15 cellular contexts compared by ENCODE assay signal in the genomic region with DNA sequence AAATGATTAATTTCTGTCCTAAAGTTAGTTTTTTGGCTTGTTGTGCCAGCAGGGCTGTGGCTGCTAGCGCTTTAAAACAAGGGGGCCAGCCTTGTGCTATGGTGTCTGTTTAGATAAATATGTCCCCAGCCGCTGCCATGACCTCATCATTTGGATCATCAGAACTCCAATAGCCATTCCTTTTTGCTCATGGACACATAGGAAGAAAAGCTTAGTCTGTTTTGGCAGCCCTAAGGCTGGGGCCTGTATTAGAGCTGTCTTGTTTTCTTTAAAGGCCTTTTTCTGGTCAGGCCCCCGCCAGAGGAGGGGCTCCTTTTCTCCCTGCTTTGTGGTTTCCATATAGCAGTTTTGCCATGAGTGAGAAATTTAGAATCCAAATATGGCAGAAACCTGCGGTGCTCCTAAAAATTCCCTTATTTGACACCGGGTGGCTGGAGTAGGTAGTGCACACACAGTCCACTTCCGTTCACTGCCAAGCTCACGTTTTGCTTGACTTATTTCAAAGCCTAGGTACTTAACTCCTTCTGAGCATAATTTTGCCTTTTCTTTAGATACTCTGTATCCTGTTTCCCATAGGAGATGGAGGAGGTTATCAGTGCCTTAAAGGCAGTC.
A peak's percentile ranks its signal among the peaks of the same experiment; 100 is the strongest.
DNase-seq lines count a peak whose midpoint lies in the region; ATAC-seq and TF ChIP-seq lines count a peak whose summit lies in the region.
"Had no signal": no experiment of that assay in that cellular context is flagged by ENCODE, and none has a peak within 500 bp of the region (broad histone marks: within the 10 kb centered on the region; RNA-seq: fewer than 3 reads in every experiment).

No MANE protein-coding gene starts in this region.

- H3K27me3 ChIP-seq in AG04450 (ENCODE audit: control insufficient read depth, insufficient read depth, low read length) (peaks cover 8% of the 10 kb centered on the region), GM23338 (ENCODE audit: insufficient read depth) (no peaks in the 10 kb centered on the region)

- TF ChIP-seq CTCF in AG04450 (IDR thresholded peaks at IDR 0.05; ENCODE audit: low read depth, low read length) (0 out of 2 replicates have a peak, but pooled peaks have one; percentile 13), fibroblast of the aortic adventitia (IDR thresholded peaks at IDR 0.05; ENCODE audit: insufficient read depth, low read length) (peak; percentile 17), retinal pigment epithelial cell (conservative IDR thresholded peaks at IDR 0.05; ENCODE audit: low read depth, low read length) (peak; percentile 14), GM23338 (conservative IDR thresholded peaks at IDR 0.05; ENCODE audit: low read depth in 2 of 2) (peak in 1 of 2 experiments; percentile 29; a peak in 1 of 4 replicates)

- H3K27ac Mint-ChIP-seq in GM23338 = no peak overlapping the region
- H3K27ac Mint-ChIP-seq: CD4-positive, CD25-positive, alpha-beta regulatory T cell; H9 had no signal

- no peak overlapping the region for H2AFZ ChIP-seq in GM23338

- no peaks in the 10 kb centered on the region for H3K9me3 ChIP-seq in AG04450 (ENCODE audit: control insufficient read depth, insufficient read depth, low read length)

- no peak overlapping the region for H3K4me3 ChIP-seq in AG04450 (ENCODE audit: low read depth, low read length)
- H3K4me3 ChIP-seq in fibroblast of the aortic adventitia (ENCODE audit: low read depth, low read length) = no peak overlapping the region
- H3K4me3 ChIP-seq in retinal pigment epithelial cell (ENCODE audit: low read length) = no peak overlapping the region
- no peak overlapping the region for H3K4me3 ChIP-seq in GM23338
- H3K4me3 ChIP-seq: BLaER1 treated with 17β-estradiol and CSF1 and Interleukin-3, amounts not matched to agents 10 nM and 100 nM; GM12878 had no signal

- H3K36me3 ChIP-seq in GM23338 (ENCODE audit: insufficient read depth) = no peaks in the 10 kb centered on the region

- H3K4me1 Mint-ChIP-seq in GM23338 = 0 out of 3 replicates have a peak, but pooled peaks cover 2% of the 10 kb centered on the region

- H3K9me3 Mint-ChIP-seq in GM23338 = peaks cover 16% of the 10 kb centered on the region

- H3K79me2 ChIP-seq in GM23338 (replicated peaks; ENCODE audit: insufficient read depth) = no peaks in the 10 kb centered on the region

- POLR2A ChIA-PET in AG04450 (lab: Yijun Ruan, JAX) = no interaction called here

- DNase-seq in AG04450 (ENCODE audit: low read depth, low spot score) (no peak), HuH-7 (ENCODE audit: low spot score) (peak; percentile 29), fibroblast of the aortic adventitia (ENCODE audit: low read depth) (no peak), retinal pigment epithelial cell (ENCODE audit: low read depth) (no peak), GM23338 (ENCODE audit: low spot score) (no peak), activated gamma-delta T cell treated with Interleukin-2 at 50 U/mL for 16 hours (no peak)
- DNase-seq in stimulated activated CD4-positive, alpha-beta T cell treated with anti-CD3 and anti-CD28 coated beads, Interleukin-2, amount 100 ng/mL, for 48 hours = no peak
- DNase-seq: CD4-positive, CD25-positive, alpha-beta regulatory T cell; GOT3; H9 had no signal

- no peaks in the 10 kb centered on the region for H3F3A ChIP-seq in GM23338 (replicated peaks; ENCODE audit: low read depth)

- no peaks in the 10 kb centered on the region for H3K4me1 ChIP-seq in GM23338 (ENCODE audit: insufficient read depth)

- ATAC-seq in GM18870 (IDR thresholded peaks at IDR 0.05; ENCODE audit: unreplicated experiment) (no peak), GM23338 (no peak)
- ATAC-seq: GM12878 had no signal

- CTCF ChIA-PET in AG04450 (lab: Charles Lee) = interaction anchor here (3.1 kb wide), 1 partner anchor 238 kb away, joined by 20 read pairs; no protein-coding TSS in a partner anchor

- peaks cover 3% of the 10 kb centered on the region; the same call in 2 of the 3 replicates for H3K36me3 Mint-ChIP-seq in GM23338 (ENCODE audit: low read depth)
- H3K36me3 Mint-ChIP-seq: CD4-positive, CD25-positive, alpha-beta regulatory T cell had no signal

- H3K27me3 Mint-ChIP-seq in GM23338 (ENCODE audit: insufficient read depth, low read depth, poor library complexity) = no peaks in the 10 kb centered on the region

- no peaks in the 10 kb centered on the region for H4K20me1 ChIP-seq in GM23338 (replicated peaks; ENCODE audit: insufficient read depth)
- H4K20me1 ChIP-seq: BLaER1 treated with 17β-estradiol and CSF1 and Interleukin-3, amounts not matched to agents 10 nM and 100 nM had no signal

- H3K27ac ChIP-seq in AG04450 (ENCODE audit: low read depth, low read length) = no peak overlapping the region
- no peak overlapping the region for H3K27ac ChIP-seq in GM23338 (ENCODE audit: low read depth)
- H3K27ac ChIP-seq: 22Rv1; BLaER1 treated with 17β-estradiol and CSF1 and Interleukin-3, amounts not matched to agents 10 nM and 100 nM; HL-60 had no signal

- H3K9me2 ChIP-seq in GM23338 (ENCODE audit: insufficient read depth) = peaks cover 3% of the 10 kb centered on the region; the same call in 1 of the 2 replicates

- H3K4me3 Mint-ChIP-seq in GM23338 = no peak overlapping the region
- H3K4me3 Mint-ChIP-seq: CD4-positive, CD25-positive, alpha-beta regulatory T cell; H9 had no signal

- H3K4me2 ChIP-seq in GM23338 = no peak overlapping the region
- H3K4me2 ChIP-seq: BLaER1 treated with 17β-estradiol and CSF1 and Interleukin-3, amounts not matched to agents 10 nM and 100 nM had no signal

TF ChIP-seq in GM23338, 12 proteins besides CTCF, POLR2A, EP300 and RAD21:
- no peak for TF ChIP-seq EZH2phosphoT487 (IDR thresholded peaks at IDR 0.05; ENCODE audit: unreplicated experiment)
- TF ChIP-seq, protein P1, sequence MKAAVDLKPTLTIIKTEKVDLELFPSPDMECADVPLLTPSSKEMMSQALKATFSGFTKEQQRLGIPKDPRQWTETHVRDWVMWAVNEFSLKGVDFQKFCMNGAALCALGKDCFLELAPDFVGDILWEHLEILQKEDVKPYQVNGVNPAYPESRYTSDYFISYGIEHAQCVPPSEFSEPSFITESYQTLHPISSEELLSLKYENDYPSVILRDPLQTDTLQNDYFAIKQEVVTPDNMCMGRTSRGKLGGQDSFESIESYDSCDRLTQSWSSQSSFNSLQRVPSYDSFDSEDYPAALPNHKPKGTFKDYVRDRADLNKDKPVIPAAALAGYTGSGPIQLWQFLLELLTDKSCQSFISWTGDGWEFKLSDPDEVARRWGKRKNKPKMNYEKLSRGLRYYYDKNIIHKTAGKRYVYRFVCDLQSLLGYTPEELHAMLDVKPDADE (IDR thresholded peaks at IDR 0.05) = no peak
- TF ChIP-seq NANOG (IDR thresholded peaks at IDR 0.05; ENCODE audit: borderline replicate concordance) = no peak
